Comparison of ENCODE assay signal across 15 cellular contexts in genomic region chr20:59144179-59144830, GRCh38. TPM values are rescaled to one million over a fixed set of nuclear protein-coding genes. Genes with fewer than 3 reads are reported as not detected.
DNase-seq lines count a peak whose midpoint lies in the region; ATAC-seq, FAIRE-seq and TF ChIP-seq lines count a peak whose summit lies in the region.
"Had no signal": no experiment of that assay in that cellular context is flagged by ENCODE, and none has a peak within 500 bp of the region (broad histone marks: within the 10 kb centered on the region; RNA-seq: fewer than 3 reads in every experiment).

No MANE protein-coding gene starts in this region.

- no peak for DNase-seq in activated CD4-positive, CD25-positive, alpha-beta regulatory T cell treated with anti-CD3 and anti-CD28 coated beads, Interleukin-2, amount 50 U/mL, for 72 hours
- DNase-seq in activated CD4-positive, alpha-beta T cell treated with anti-CD3 and anti-CD28 coated beads, Interleukin-2, amount 10 ng/mL, durations not matched to agents 7 days and 5 days, result no peak
- peak; percentile 78 for DNase-seq in activated naive CD8-positive, alpha-beta T cell treated with anti-CD3 and anti-CD28 coated beads for 36 hours
- DNase-seq in stimulated activated CD8-positive, alpha-beta memory T cell treated with anti-CD3 and anti-CD28 coated beads, Interleukin-15, amount 100 ng/mL, for 4 hours (ENCODE audit: low read depth in 2 of 2), result peak; percentile 47 to 50
- no peak for DNase-seq in HepG2 (ENCODE audit: low spot score)
- no peak for DNase-seq in ureter (ENCODE audit: low spot score)
- DNase-seq: cerebellar nuclear complex, left cardiac atrium, right cardiac atrium had no signal

- H2AFZ ChIP-seq in HepG2 (ENCODE audit: low read length), result no peak overlapping the region

- H3K79me2 ChIP-seq in HepG2 (ENCODE audit: insufficient read depth, low read length), result no peaks in the 10 kb centered on the region

- H3K27me3 ChIP-seq in HepG2 (ENCODE audit: control insufficient read depth in 1 of 2, insufficient read depth in 2 of 2, low read length in 2 of 2), result peaks cover 2 to 27% of the 10 kb centered on the region in 2 experiments; a peak in 3 of 5 replicates

- H3K27ac Mint-ChIP-seq in activated CD4-positive, alpha-beta T cell treated with anti-CD3 and anti-CD28 coated beads, Interleukin-2, amount 10 ng/mL, durations not matched to agents 7 days and 5 days, result peak overlapping the region; percentile 16
- H3K27ac Mint-ChIP-seq in activated naive CD8-positive, alpha-beta T cell treated with anti-CD3 and anti-CD28 coated beads for 36 hours, result peak overlapping the region; percentile 94
- H3K27ac Mint-ChIP-seq: T-helper 1 cell treated with Interleukin-12 subunit alpha and Interleukin-12 subunit beta and Interleukin-4 antibody, amounts not matched to agents 30 μg/mL and 1 μg/mL, for 36 hours; type B pancreatic cell had no signal

- no peak for TF ChIP-seq CTCF in HepG2 (CRISPR knock-in tag; IDR thresholded peaks at IDR 0.05)

- peak; percentile 74 to 75 for ATAC-seq in activated CD4-positive, CD25-positive, alpha-beta regulatory T cell treated with anti-CD3 and anti-CD28 coated beads, Interleukin-2, amount 50 U/mL, for 24 hours
- no peak for ATAC-seq in HG03025 (IDR thresholded peaks at IDR 0.05; ENCODE audit: low FRiP score, unreplicated experiment)
- ATAC-seq in HepG2, result no peak
- ATAC-seq: right cardiac atrium had no signal

- H3K27ac ChIP-seq in HepG2 (ENCODE audit: extremely low read length, insufficient read depth, low read length), result no peak overlapping the region
- H3K27ac ChIP-seq: epithelial cell of prostate had no signal

- no peaks in the 10 kb centered on the region for H3K9me3 ChIP-seq in HepG2 (ENCODE audit: low read length)

- no peak overlapping the region for H3K4me3 ChIP-seq in HepG2 (replicated peaks in 1 of 3; ENCODE audit: insufficient read depth in 1 of 3, low read depth in 2 of 3, low read length in 3 of 3)

- H3K27me3 Mint-ChIP-seq in activated CD4-positive, alpha-beta T cell treated with anti-CD3 and anti-CD28 coated beads, Interleukin-2, amount 10 ng/mL, durations not matched to agents 7 days and 5 days, result no peaks in the 10 kb centered on the region
- H3K27me3 Mint-ChIP-seq in activated naive CD8-positive, alpha-beta T cell treated with anti-CD3 and anti-CD28 coated beads for 36 hours, result no peaks in the 10 kb centered on the region

- TF ChIP-seq EP300 in HepG2 (IDR thresholded peaks at IDR 0.05; ENCODE audit: low read depth in 2 of 2, low read length in 2 of 2) (no peak), HepG2 (CRISPR knock-in tag; IDR thresholded peaks at IDR 0.05; ENCODE audit: borderline replicate concordance) (no peak)

- intact Hi-C loops in HepG2 (cut with micrococcal nuclease; ENCODE audit: unreplicated experiment), result no loop called here

- H3K4me3 Mint-ChIP-seq in activated CD4-positive, alpha-beta T cell treated with anti-CD3 and anti-CD28 coated beads, Interleukin-2, amount 10 ng/mL, durations not matched to agents 7 days and 5 days, result no peak overlapping the region
- peak overlapping the region; percentile 91 for H3K4me3 Mint-ChIP-seq in activated naive CD8-positive, alpha-beta T cell treated with anti-CD3 and anti-CD28 coated beads for 36 hours
- H3K4me3 Mint-ChIP-seq: T-helper 1 cell treated with Interleukin-12 subunit alpha and Interleukin-12 subunit beta and Interleukin-4 antibody, amounts not matched to agents 30 μg/mL and 1 μg/mL, for 36 hours; type B pancreatic cell had no signal

- WGBS in HepG2 (ENCODE audit: low lambda C conversion rate), result 17% methylated on average over 9 of the region's 9 CpGs

- in situ Hi-C loops in HepG2 (cut with HindIII; ENCODE audit: extremely low pct_ligation_motif_present, low pct_unique_long_range_greater_than_20kb), result no loop called here

- H3K36me3 Mint-ChIP-seq in activated CD4-positive, alpha-beta T cell treated with anti-CD3 and anti-CD28 coated beads, Interleukin-2, amount 10 ng/mL, durations not matched to agents 7 days and 5 days (ENCODE audit: low read depth), result peaks cover 13% of the 10 kb centered on the region
- peaks cover 23% of the 10 kb centered on the region for H3K36me3 Mint-ChIP-seq in activated naive CD8-positive, alpha-beta T cell treated with anti-CD3 and anti-CD28 coated beads for 36 hours
- H3K36me3 Mint-ChIP-seq: type B pancreatic cell had no signal

- H3K9ac ChIP-seq in HepG2 (ENCODE audit: insufficient read depth, low read depth, low read length), result no peak overlapping the region

- no peak for TF ChIP-seq POLR2A in HepG2 (IDR thresholded peaks at IDR 0.05; ENCODE audit: insufficient read depth in 1 of 2, low read depth in 2 of 2, low read length in 2 of 2)

- no TSS peak for BruUV-seq in HepG2 (replicated peaks; lab: Mats Ljungman, UMichigan)

- no peaks in the 10 kb centered on the region for H3K4me1 ChIP-seq in HepG2 (ENCODE audit: insufficient read depth, low read length)

- H3K4me2 ChIP-seq in HepG2 (ENCODE audit: low read depth, low read length), result no peak overlapping the region

- POLR2A ChIA-PET in activated CD4-positive, alpha-beta T cell treated with anti-CD3 and anti-CD28 coated beads, Interleukin-2, amount 10 ng/mL, durations not matched to agents 7 days and 5 days (lab: Charles Lee), result no interaction called here
- POLR2A ChIA-PET in HepG2 (lab: Yijun Ruan, JAX), result no interaction called here

- no peaks in the 10 kb centered on the region for H3K9me3 Mint-ChIP-seq in activated CD4-positive, alpha-beta T cell treated with anti-CD3 and anti-CD28 coated beads, Interleukin-2, amount 10 ng/mL, durations not matched to agents 7 days and 5 days
- H3K9me3 Mint-ChIP-seq in activated naive CD8-positive, alpha-beta T cell treated with anti-CD3 and anti-CD28 coated beads for 36 hours, result peaks cover 2% of the 10 kb centered on the region
- H3K9me3 Mint-ChIP-seq: T-helper 1 cell treated with Interleukin-12 subunit alpha and Interleukin-12 subunit beta and Interleukin-4 antibody, amounts not matched to agents 30 μg/mL and 1 μg/mL, for 36 hours; type B pancreatic cell had no signal

- CTCF ChIA-PET in activated CD4-positive, alpha-beta T cell treated with anti-CD3 and anti-CD28 coated beads, Interleukin-2, amount 10 ng/mL, durations not matched to agents 7 days and 5 days (lab: Charles Lee), result interaction anchor here (1.1 to 1.4 kb wide), 2 partner anchors 33 to 63 kb away, joined by 3 to 6 read pairs; no protein-coding TSS in a partner anchor
- CTCF ChIA-PET in HepG2 (lab: Yijun Ruan, JAX; ENCODE audit: low intra/inter-chr PET ratio, low total read pairs), result no interaction called here

- no peak for FAIRE-seq in HepG2 (lab: Jason Lieb, UNC)

- no peaks in the 10 kb centered on the region for H3K36me3 ChIP-seq in HepG2 (replicated peaks in 1 of 2; ENCODE audit: control insufficient read depth in 1 of 2, insufficient read depth in 2 of 2, low read length in 2 of 2)

- peaks cover 52% of the 10 kb centered on the region for H3K4me1 Mint-ChIP-seq in activated CD4-positive, alpha-beta T cell treated with anti-CD3 and anti-CD28 coated beads, Interleukin-2, amount 10 ng/mL, durations not matched to agents 7 days and 5 days
- H3K4me1 Mint-ChIP-seq in activated naive CD8-positive, alpha-beta T cell treated with anti-CD3 and anti-CD28 coated beads for 36 hours, result peaks cover 61% of the 10 kb centered on the region

- H4K20me1 ChIP-seq in HepG2 (ENCODE audit: insufficient read depth, low read length), result no peaks in the 10 kb centered on the region

- TF ChIP-seq RAD21 in HepG2 (CRISPR knock-in tag; IDR thresholded peaks at IDR 0.05), result no peak

TF ChIP-seq in HepG2, 621 proteins besides CTCF, POLR2A, EP300 and RAD21 (continues in another document):
- TF ChIP-seq ZNF20 (CRISPR knock-in tag; IDR thresholded peaks at IDR 0.05) (no peak), FLYWCH1 (CRISPR knock-in tag; IDR thresholded peaks at IDR 0.05) (no peak)
- TF ChIP-seq, protein P1, sequence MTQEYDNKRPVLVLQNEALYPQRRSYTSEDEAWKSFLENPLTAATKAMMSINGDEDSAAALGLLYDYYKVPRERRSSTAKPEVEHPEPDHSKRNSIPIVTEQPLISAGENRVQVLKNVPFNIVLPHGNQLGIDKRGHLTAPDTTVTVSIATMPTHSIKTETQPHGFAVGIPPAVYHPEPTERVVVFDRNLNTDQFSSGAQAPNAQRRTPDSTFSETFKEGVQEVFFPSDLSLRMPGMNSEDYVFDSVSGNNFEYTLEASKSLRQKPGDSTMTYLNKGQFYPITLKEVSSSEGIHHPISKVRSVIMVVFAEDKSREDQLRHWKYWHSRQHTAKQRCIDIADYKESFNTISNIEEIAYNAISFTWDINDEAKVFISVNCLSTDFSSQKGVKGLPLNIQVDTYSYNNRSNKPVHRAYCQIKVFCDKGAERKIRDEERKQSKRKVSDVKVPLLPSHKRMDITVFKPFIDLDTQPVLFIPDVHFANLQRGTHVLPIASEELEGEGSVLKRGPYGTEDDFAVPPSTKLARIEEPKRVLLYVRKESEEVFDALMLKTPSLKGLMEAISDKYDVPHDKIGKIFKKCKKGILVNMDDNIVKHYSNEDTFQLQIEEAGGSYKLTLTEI (CRISPR knock-in tag; conservative IDR thresholded peaks at IDR 0.05), result no peak

RNA-seq across cellular contexts. Expression of gene ZNF831, which starts 19.3 kb away (rescaled TPM):
- 10 to 100 TPM; 10.3 to 10.4 TPM for total RNA-seq in activated CD4-positive, alpha-beta T cell treated with anti-CD3 and anti-CD28 coated beads, Interleukin-2, amount 10 ng/mL, durations not matched to agents 7 days and 5 days
- total RNA-seq in activated naive CD8-positive, alpha-beta T cell treated with anti-CD3 and anti-CD28 coated beads for 36 hours, result 1 to 10 TPM; 6.5 to 6.9 TPM
- total RNA-seq in HepG2 (2016; rRNA removed; fragmentation: Illumina TruSeq; extraction: Trizol), result not detected in 2 replicates
- not detected in 2 replicates for total RNA-seq in HepG2 (2016; cell fraction: cytosol; rRNA removed; fragmentation: Illumina TruSeq; extraction: Trizol; ENCODE audit: low read depth)
- not detected in 2 replicates for total RNA-seq in HepG2 (2016; cell fraction: insoluble cytoplasmic fraction; rRNA removed; fragmentation: Illumina TruSeq; extraction: Trizol)
- total RNA-seq in HepG2 (2016; cell fraction: membrane; rRNA removed; fragmentation: Illumina TruSeq; extraction: Trizol), result not detected in 2 replicates
- not detected in 2 replicates for total RNA-seq in HepG2 (2016; cell fraction: nucleus; rRNA removed; fragmentation: Illumina TruSeq; extraction: Trizol)
- not detected in 2 replicates for polyA plus RNA-seq in HepG2 (2011; rRNA removed)
- polyA plus RNA-seq in HepG2 (2011; cell fraction: cytosol; rRNA removed), result not detected in 2 replicates
- polyA plus RNA-seq in HepG2 (2011; cell fraction: nucleus; rRNA removed), result not detected in 2 replicates
- not detected in 2 replicates for polyA plus RNA-seq in HepG2 (2012)
- not detected in 2 replicates for polyA plus RNA-seq in HepG2 (2016; cell fraction: cytosol; fragmentation: Illumina TruSeq; extraction: Trizol; ENCODE audit: low read depth)
- not detected in 2 replicates for polyA plus RNA-seq in HepG2 (2016; cell fraction: insoluble cytoplasmic fraction; fragmentation: Illumina TruSeq; extraction: Trizol; ENCODE audit: low read depth)
- polyA plus RNA-seq in HepG2 (2016; cell fraction: membrane; fragmentation: Illumina TruSeq; extraction: Trizol; ENCODE audit: low read depth), result not detected in 2 replicates
- polyA plus RNA-seq in HepG2 (2016; cell fraction: nucleus; fragmentation: Illumina TruSeq; extraction: Trizol; ENCODE audit: insufficient read depth, low read depth), result not detected in 2 replicates
- not detected in 2 replicates for polyA minus RNA-seq in HepG2 (2011; rRNA and poly(A)+ RNA removed; ENCODE audit: low replicate concordance)
- not detected in 2 replicates for polyA minus RNA-seq in HepG2 (2011; cell fraction: cytosol; rRNA and poly(A)+ RNA removed)
- polyA minus RNA-seq in HepG2 (2011; cell fraction: nucleus; rRNA and poly(A)+ RNA removed), result not detected in 2 replicates
- 1.4 TPM for total RNA-seq in ureter
- total RNA-seq: A172 had no signal

Comparison
In these comparisons a context has a peak if more than half of its experiments do, and no peak if none do; other contexts are left out.
1. ATAC-seq: peak in activated CD4-positive, CD25-positive, alpha-beta regulatory T cell treated with anti-CD3 and anti-CD28 coated beads, Interleukin-2, amount 50 U/mL, for 24 hours (2 of 2); none in HG03025 (single experiment) and HepG2 (single experiment).
2. DNase-seq: peak in activated naive CD8-positive, alpha-beta T cell treated with anti-CD3 and anti-CD28 coated beads for 36 hours (single experiment) and stimulated activated CD8-positive, alpha-beta memory T cell treated with anti-CD3 and anti-CD28 coated beads, Interleukin-15, amount 100 ng/mL, for 4 hours (2 of 2); none in activated CD4-positive, CD25-positive, alpha-beta regulatory T cell treated with anti-CD3 and anti-CD28 coated beads, Interleukin-2, amount 50 U/mL, for 72 hours (single experiment), activated CD4-positive, alpha-beta T cell treated with anti-CD3 and anti-CD28 coated beads, Interleukin-2, amount 10 ng/mL, durations not matched to agents 7 days and 5 days (single experiment), HepG2 (single experiment) and ureter (single experiment).